In genomic region chr2:23381498-23381897, GRCh38 we compare ENCODE assay signal across 14 cellular contexts. TPM values are rescaled to one million over a fixed set of nuclear protein-coding genes. Genes with fewer than 3 reads are reported as not detected.
DNase-seq lines count a peak whose midpoint lies in the region; ATAC-seq, FAIRE-seq and TF ChIP-seq lines count a peak whose summit lies in the region.
"Had no signal": no experiment of that assay in that cellular context is flagged by ENCODE, and none has a peak within 500 bp of the region (broad histone marks: within the 10 kb centered on the region; RNA-seq: fewer than 3 reads in every experiment).

No MANE protein-coding gene starts in this region.

- intact Hi-C loops in A673 (cut with micrococcal nuclease; ENCODE audit: unreplicated experiment) (no loop called here), adrenal gland (cut with DNase I) (no loop called here)
- intact Hi-C loops in CD4-positive, alpha-beta T cell (cut with DNase I, micrococcal nuclease) = no loop called here

- TF ChIP-seq CTCF in A673 (conservative IDR thresholded peaks at IDR 0.05; ENCODE audit: low read depth, low read length) = no peak
- no peak for TF ChIP-seq CTCF in CD4-positive, alpha-beta T cell (IDR thresholded peaks at IDR 0.05)
- no peak for TF ChIP-seq CTCF in adrenal gland (IDR thresholded peaks at IDR 0.05)

- CTCF ChIA-PET in A673 (lab: Charles Lee) = no interaction called here
- CTCF ChIA-PET in CD4-positive, alpha-beta T cell (lab: Charles Lee) = no interaction called here

- no peak for DNase-seq in A673 (ENCODE audit: low spot score)
- no peak for DNase-seq in CD4-positive, alpha-beta T cell
- DNase-seq in RCC 7860 (ENCODE audit: low spot score) = peak; percentile 53
- no peak for DNase-seq in left lobe of liver (ENCODE audit: low spot score)
- DNase-seq in T-helper 17 cell = no peak
- DNase-seq in NCI-H446 (lab: John Stamatoyannopoulos, UW) = no peak
- DNase-seq in putamen (ENCODE audit: low spot score) = no peak
- DNase-seq in adrenal gland = no peak
- DNase-seq: GOT3 had no signal

- H3K9me3 Mint-ChIP-seq in CD4-positive, alpha-beta T cell = no peaks in the 10 kb centered on the region
- H3K9me3 Mint-ChIP-seq: stimulated activated effector memory CD8-positive, alpha-beta T cell treated with anti-CD3 and anti-CD28 coated beads, Interleukin-12 subunit alpha, Interleukin-12 subunit beta, amount 100 ng/mL, for 72 hours had no signal

- no peak for FAIRE-seq in RCC 7860 (lab: Jason Lieb, UNC)

- H3K4me1 ChIP-seq in A673 (ENCODE audit: insufficient read depth, low read length, poor library complexity, severe bottlenecking) (peaks cover 21% of the 10 kb centered on the region), adrenal gland (replicated peaks in 1 of 2) (peaks cover 0 to 14% of the 10 kb centered on the region in 2 donors)

- H3K27ac Mint-ChIP-seq in CD4-positive, alpha-beta T cell = peak overlapping the region; percentile 89
- H3K27ac Mint-ChIP-seq in T-helper 17 cell = no peak overlapping the region
- H3K27ac Mint-ChIP-seq: stimulated activated effector memory CD8-positive, alpha-beta T cell treated with anti-CD3 and anti-CD28 coated beads, Interleukin-12 subunit alpha, Interleukin-12 subunit beta, amount 100 ng/mL, for 72 hours had no signal

- H3K27me3 Mint-ChIP-seq in CD4-positive, alpha-beta T cell = peaks cover 26% of the 10 kb centered on the region
- peaks cover 30% of the 10 kb centered on the region for H3K27me3 Mint-ChIP-seq in T-helper 17 cell

- no peak overlapping the region for H3K4me3 ChIP-seq in A673 (ENCODE audit: low read depth, low read length, poor library complexity, severe bottlenecking)
- H3K4me3 ChIP-seq in adrenal gland = no peak overlapping the region

- H3K36me3 Mint-ChIP-seq in CD4-positive, alpha-beta T cell (ENCODE audit: low read depth) = no peaks in the 10 kb centered on the region
- H3K36me3 Mint-ChIP-seq in T-helper 17 cell (ENCODE audit: low read depth) = peaks cover 5% of the 10 kb centered on the region
- H3K36me3 Mint-ChIP-seq: CD4-positive, CD25-positive, alpha-beta regulatory T cell; stimulated activated effector memory CD8-positive, alpha-beta T cell treated with anti-CD3 and anti-CD28 coated beads, Interleukin-12 subunit alpha, Interleukin-12 subunit beta, amount 100 ng/mL, for 72 hours had no signal

- peak overlapping the region; percentile 84 for H3K4me3 Mint-ChIP-seq in CD4-positive, alpha-beta T cell
- no peak overlapping the region for H3K4me3 Mint-ChIP-seq in T-helper 17 cell
- H3K4me3 Mint-ChIP-seq: stimulated activated effector memory CD8-positive, alpha-beta T cell treated with anti-CD3 and anti-CD28 coated beads, Interleukin-12 subunit alpha, Interleukin-12 subunit beta, amount 100 ng/mL, for 72 hours had no signal

- POLR2A ChIA-PET in A673 (lab: Charles Lee; ENCODE audit: low non-redundant PET) = no interaction called here
- POLR2A ChIA-PET in CD4-positive, alpha-beta T cell (lab: Charles Lee) = no interaction called here

- TF ChIP-seq POLR2A in adrenal gland (IDR thresholded peaks at IDR 0.05) = no peak

- no peak for ATAC-seq in CD4-positive, alpha-beta T cell (ENCODE audit: poor library complexity)
- peak; percentile 5 for ATAC-seq in left lobe of liver
- no peak for ATAC-seq in T-helper 17 cell
- ATAC-seq: stimulated activated effector memory CD8-positive, alpha-beta T cell treated with anti-CD3 and anti-CD28 coated beads, Interleukin-12 subunit alpha, Interleukin-12 subunit beta, amount 100 ng/mL, for 72 hours had no signal

- H3K27ac ChIP-seq in A673 (ENCODE audit: low read depth, low read length, poor library complexity, severe bottlenecking) (peak overlapping the region; percentile 49), adrenal gland (no peak overlapping the region)
- no peak overlapping the region for H3K27ac ChIP-seq in CD4-positive, alpha-beta T cell (ENCODE audit: low read depth, low read length)
- H3K27ac ChIP-seq: neutrophil had no signal

- H3K27me3 ChIP-seq in A673 (replicated peaks; ENCODE audit: insufficient read depth, low read depth, low read length, poor library complexity) (no peaks in the 10 kb centered on the region), adrenal gland (no peaks in the 10 kb centered on the region)
- H3K27me3 ChIP-seq in CD4-positive, alpha-beta T cell (ENCODE audit: control insufficient read depth, insufficient read depth, low read length) = peaks cover 6% of the 10 kb centered on the region

- H3K9me3 ChIP-seq in A673 (ENCODE audit: low read depth, low read length, poor library complexity, severe bottlenecking) (no peaks in the 10 kb centered on the region), T-helper 17 cell (ENCODE audit: control insufficient read depth, low read length, poor library complexity, severe bottlenecking) (no peaks in the 10 kb centered on the region), adrenal gland (replicated peaks in 1 of 3) (no peaks in the 10 kb centered on the region)
- H3K9me3 ChIP-seq in CD4-positive, alpha-beta T cell (ENCODE audit: control insufficient read depth, low read length) = no peaks in the 10 kb centered on the region
- H3K9me3 ChIP-seq: gastrocnemius medialis, neutrophil had no signal

- WGBS in adrenal gland, 4 donors = 36 to 50% (median 45%) methylated on average over 3 of the region's 3 CpGs

- H3K36me3 ChIP-seq in A673 (ENCODE audit: insufficient read depth, low read length, poor library complexity, severe bottlenecking) (no peaks in the 10 kb centered on the region), adrenal gland (replicated peaks in 1 of 2) (no peaks in the 10 kb centered on the region)
- H3K36me3 ChIP-seq: gastrocnemius medialis, neutrophil had no signal

- peaks cover 29% of the 10 kb centered on the region for H3K4me1 Mint-ChIP-seq in CD4-positive, alpha-beta T cell (ENCODE audit: low read depth)
- peaks cover 15% of the 10 kb centered on the region for H3K4me1 Mint-ChIP-seq in T-helper 17 cell

- no TSS peak for BruUV-seq in A673 (replicated peaks; lab: Mats Ljungman, UMichigan)

RNA-seq across cellular contexts. Expression of gene KLHL29, which starts 3.5 kb away (rescaled TPM):
- total RNA-seq in A673 (2021) (11.0 and 12.2 TPM in 2 replicates), left lobe of liver (2.3 TPM), T-helper 17 cell (1 to 10 TPM in 1 of 2 donors, under 1 TPM in 1; 0.42 to 1.1 TPM), adrenal gland (10 to 100 TPM; 14.1 to 24.5 (median 18.0) TPM)
- 1 to 10 TPM; 2.5 to 2.7 TPM for total RNA-seq in CD4-positive, alpha-beta T cell
- polyA plus RNA-seq in adrenal gland = 10 to 100 TPM in 1 of 3 donors, 1 to 10 TPM in 2; 8.5 to 10.9 (median 8.8) TPM
- total RNA-seq: G401 had no signal
